Comparison of ENCODE assay signal across 27 cellular contexts in the genomic region with DNA sequence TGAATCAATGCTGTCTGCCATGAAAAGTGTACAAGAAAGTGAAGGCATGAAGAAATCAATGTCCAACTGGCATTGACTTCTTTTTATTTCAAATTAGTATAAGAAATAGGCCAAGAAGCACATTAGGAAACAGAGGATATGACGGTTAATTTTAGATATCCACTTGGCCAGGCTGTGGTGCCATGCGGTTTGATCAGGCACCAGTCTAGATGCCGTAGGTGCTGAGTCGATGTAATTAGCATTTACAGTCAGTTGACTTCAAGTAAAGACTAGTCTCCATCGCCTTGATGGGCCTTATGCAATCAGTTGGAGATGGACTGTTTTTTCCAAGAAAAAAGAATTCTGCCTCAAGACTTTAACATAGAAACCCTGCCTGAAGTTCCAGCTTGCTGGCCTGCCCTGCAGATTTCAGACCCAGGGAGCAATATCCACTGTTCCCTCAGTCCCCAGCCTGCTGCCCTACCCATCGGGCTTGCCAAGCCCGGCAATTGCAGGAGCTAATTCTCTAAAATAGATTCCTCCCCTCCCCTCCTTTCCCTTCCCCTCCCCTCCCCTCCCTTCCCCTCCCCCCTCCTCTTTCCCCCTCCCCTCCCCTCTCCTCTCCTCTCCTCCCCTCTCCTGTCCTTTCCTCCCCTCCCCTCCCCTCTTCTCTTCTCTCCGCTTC.
"Had no signal": no experiment of that assay in that cellular context is flagged by ENCODE, and none has a peak within 500 bp of the region (broad histone marks: within the 10 kb centered on the region; RNA-seq: fewer than 3 reads in every experiment).

No MANE protein-coding gene starts in this region.

- H3K27ac ChIP-seq: coronary artery, dorsolateral prefrontal cortex, epithelial cell of prostate, esophagus squamous epithelium, gastrocnemius medialis, heart right ventricle, left lung, lower lobe of right lung had no signal

- DNase-seq: dermis blood vessel endothelial cell; dorsolateral prefrontal cortex; effector CD8-positive, alpha-beta T cell; effector memory CD8-positive, alpha-beta T cell; endodermal cell; erythroblast; esophagus squamous epithelium; foreskin fibroblast; foreskin melanocyte; gastrocnemius medialis; glutamatergic neuron; head of caudate nucleus; heart right ventricle; hippocampal formation; left cardiac atrium; left lung; left ventricle myocardium superior; lower lobe of right lung; mesenchymal stem cell; mucosa of descending colon had no signal

- FAIRE-seq: colon, endometrium, islet of Langerhans, keratinocyte had no signal

- ATAC-seq: effector memory CD8-positive, alpha-beta T cell; esophagus mucosa; gastrocnemius medialis; heart right ventricle; left lung; left ventricle myocardium superior; lower lobe of right lung; mucosa of descending colon had no signal

- H3K36me3 ChIP-seq: esophagus squamous epithelium, gastrocnemius medialis, heart right ventricle, left lung, lower lobe of right lung had no signal

- H3K4me1 ChIP-seq: esophagus squamous epithelium, gastrocnemius medialis, heart right ventricle, left lung, lower lobe of right lung had no signal

- H3K4me3 ChIP-seq: coronary artery, dorsolateral prefrontal cortex, esophagus squamous epithelium, gastrocnemius medialis, heart right ventricle, left lung, lower lobe of right lung, mucosa of descending colon had no signal

- H3K9me3 ChIP-seq: gastrocnemius medialis had no signal

- H3K27me3 ChIP-seq: gastrocnemius medialis had no signal
